In genomic region chr17:27640790-27641189, GRCh38 we compare ENCODE assay signal across 10 cellular contexts.
"Had no signal": no experiment of that assay in that cellular context is flagged by ENCODE, and none has a peak within 500 bp of the region (broad histone marks: within the 10 kb centered on the region; RNA-seq: fewer than 3 reads in every experiment).

No MANE protein-coding gene starts in this region.

- H3K4me3 ChIP-seq: GM23338, K562 had no signal

- ATAC-seq: GM23338, K562 had no signal

- H3K27ac Mint-ChIP-seq: GM23338, H9, HFFc6 had no signal

- H3K27ac ChIP-seq: HL-60 had no signal

- H3K4me3 Mint-ChIP-seq: GM23338, H9, HFFc6 had no signal

- H3K4me2 ChIP-seq: GM23338 had no signal

- DNase-seq: H9, HCEC 1CT, HFFc6, KG1 had no signal

- H3K9me3 Mint-ChIP-seq: GM23338, H9, HFFc6 had no signal

- FAIRE-seq: H1, H54, HTR-8/SVneo had no signal

- H2AFZ ChIP-seq: GM23338 had no signal
